Comparison of ENCODE assay signal across 24 cellular contexts in the genomic region with DNA sequence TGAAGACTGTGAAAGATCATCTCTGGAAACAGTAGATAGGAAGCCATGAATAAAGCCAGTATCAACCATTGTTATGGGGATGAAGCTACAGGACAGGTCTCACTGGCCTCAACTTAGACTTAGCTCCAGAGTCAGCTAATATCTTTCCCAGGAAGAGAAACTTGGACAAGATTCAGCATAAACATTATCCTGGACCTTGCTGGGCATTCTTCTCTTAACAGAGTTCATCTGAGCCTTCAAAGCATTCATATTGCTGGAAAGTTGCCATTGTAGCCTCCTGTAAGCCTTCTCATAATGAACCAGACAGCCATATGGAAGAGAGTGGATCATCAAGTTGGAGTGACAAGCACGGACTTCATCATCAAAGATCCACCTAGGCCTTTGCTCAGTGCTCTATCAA.
A peak's percentile ranks its signal among the peaks of the same experiment; 100 is the strongest.
DNase-seq lines count a peak whose midpoint lies in the region; ATAC-seq, FAIRE-seq and TF ChIP-seq lines count a peak whose summit lies in the region.
"Had no signal": no experiment of that assay in that cellular context is flagged by ENCODE, and none has a peak within 500 bp of the region (broad histone marks: within the 10 kb centered on the region; RNA-seq: fewer than 3 reads in every experiment).

No MANE protein-coding gene starts in this region.

- no peak for ATAC-seq in A549
- ATAC-seq in IMR-90 (ENCODE audit: low read depth) = no peak
- ATAC-seq: natural killer cell treated with Interleukin-12 subunit alpha and Interleukin-12 subunit beta and Interleukin-15 and Interleukin-18, amount 100 ng/mL, for 72 hours had no signal

- H2AK5ac ChIP-seq in IMR-90 (ENCODE audit: low read depth, low read length) = peak overlapping the region; percentile 77

- H3K9ac ChIP-seq in IMR-90 (ENCODE audit: low read depth, low read length) (no peak overlapping the region; the same call in 1 of the 2 replicates), mammary epithelial cell (ENCODE audit: insufficient read depth, low read length) (no peak overlapping the region)

- no peak for FAIRE-seq in A549 (lab: Jason Lieb, UNC)
- FAIRE-seq: GM18507, islet of Langerhans had no signal

- H3K23ac ChIP-seq in IMR-90 (ENCODE audit: low read depth, low read length) = peak overlapping the region; percentile 85

- peak overlapping the region; percentile 92 for H2BK20ac ChIP-seq in IMR-90 (ENCODE audit: low read depth, low read length)

- in situ Hi-C loops in IMR-90 (cut with MboI; ENCODE audit: low sequenced_read_pairs) = no loop called here
- in situ Hi-C loops in mammary epithelial cell (cut with MboI; ENCODE audit: low sequenced_read_pairs in 2 of 2) = no loop called here
- in situ Hi-C loops in transverse colon (cut with MboI; ENCODE audit: low pct_ligation_motif_present in 1 of 4, low pct_unique_long_range_greater_than_20kb in 1 of 4, low sequenced_read_pairs in 3 of 4) = no loop called here

- POLR2A ChIA-PET in A549 (lab: Yijun Ruan, JAX) = no interaction called here
- POLR2A ChIA-PET in IMR-90 (lab: Charles Lee; ENCODE audit: unreplicated experiment) = interaction anchor here (0.8 kb wide), 1 partner anchor 393 kb away, joined by 3 read pairs; no protein-coding TSS in a partner anchor

- H2AFZ ChIP-seq in IMR-90 (replicated peaks; ENCODE audit: low read length, poor library complexity) (no peak overlapping the region), mammary epithelial cell (ENCODE audit: low read depth, low read length) (no peak overlapping the region)

- no peaks in the 10 kb centered on the region; the same call in 2 of the 3 replicates for H3K9me3 ChIP-seq in A549
- no peaks in the 10 kb centered on the region for H3K9me3 ChIP-seq in IMR-90 (ENCODE audit: control insufficient read depth, insufficient read depth, low read length)
- no peaks in the 10 kb centered on the region for H3K9me3 ChIP-seq in mammary epithelial cell (replicated peaks; ENCODE audit: insufficient read depth, low read length)
- H3K9me3 ChIP-seq in transverse colon = no peaks in the 10 kb centered on the region
- H3K9me3 ChIP-seq in tibial artery = no peaks in the 10 kb centered on the region
- H3K9me3 ChIP-seq: ascending aorta, tibial nerve had no signal

- peak overlapping the region; percentile 92 for H4K91ac ChIP-seq in IMR-90 (ENCODE audit: insufficient read depth, low read depth, low read length)

- H3K4me2 ChIP-seq in A549 = no peak overlapping the region
- H3K4me2 ChIP-seq in IMR-90 (ENCODE audit: low read depth, low read length) = no peak overlapping the region; the same call in 1 of the 2 replicates
- H3K4me2 ChIP-seq in mammary epithelial cell (ENCODE audit: insufficient read depth, low read depth, low read length) = no peak overlapping the region

- H2BK15ac ChIP-seq in IMR-90 (ENCODE audit: low read depth, low read length) = peak overlapping the region; percentile 99

- H4K5ac ChIP-seq in IMR-90 (ENCODE audit: low read depth, low read length) = peak overlapping the region; percentile 100

- CTCF ChIA-PET in A549 (lab: Yijun Ruan, JAX) = interaction anchor here (0.7 to 1.3 kb wide), 3 partner anchors 22 to 386 kb away, joined by 3 to 7 read pairs (median 3); no protein-coding TSS in a partner anchor
- CTCF ChIA-PET in IMR-90 (lab: Yijun Ruan, JAX) = no interaction called here
- CTCF ChIA-PET in mammary epithelial cell (lab: Charles Lee; ENCODE audit: low non-redundant PET) = no interaction called here

- BruUV-seq in IMR-90 (replicated peaks; lab: Mats Ljungman, UMichigan) = no TSS peak
- BruUV-seq in mammary epithelial cell (replicated peaks; lab: Mats Ljungman, UMichigan) = no TSS peak

- H2BK120ac ChIP-seq in IMR-90 (ENCODE audit: low read depth, low read length) = peak overlapping the region; percentile 94

- H3K27me3 ChIP-seq in IMR-90 (ENCODE audit: control insufficient read depth, insufficient read depth, low read length) (no peaks in the 10 kb centered on the region), mammary epithelial cell (ENCODE audit: insufficient read depth, low read length) (no peaks in the 10 kb centered on the region), transverse colon (no peaks in the 10 kb centered on the region), tibial artery (no peaks in the 10 kb centered on the region)
- H3K27me3 ChIP-seq: ascending aorta, tibial nerve had no signal

- peaks cover 33% of the 10 kb centered on the region for H3K9me1 ChIP-seq in IMR-90 (ENCODE audit: insufficient read depth, low read length)

- H3K4ac ChIP-seq in IMR-90 (ENCODE audit: low read depth, low read length) = peak overlapping the region; percentile 98

- dilution Hi-C loops in IMR-90 (cut with HindIII; ENCODE audit: low sequenced_read_pairs, unreplicated experiment) = no loop called here
- dilution Hi-C loops in mammary epithelial cell (cut with HindIII; ENCODE audit: low sequenced_read_pairs) = no loop called here

- peak overlapping the region; percentile 43 for H3K56ac ChIP-seq in IMR-90 (ENCODE audit: extremely low read depth, insufficient read depth, low read length)

- 100% methylated on average over 1 of the region's 1 CpG for WGBS in A549 (ENCODE audit: missing lambda C conversion rate)
- WGBS in IMR-90 (ENCODE audit: extremely low coverage in 2 of 2, insufficient read length in 1 of 2), 2 experiments = no CpG with 5 or more reads among the region's 1 CpG
- WGBS in mammary epithelial cell (ENCODE audit: low coverage, missing lambda C conversion rate) = 100% methylated on average over 1 of the region's 1 CpG
- 86% methylated on average over 1 of the region's 1 CpG; no CpG with 5 or more reads in 1 of the 2 donors for WGBS in transverse colon (ENCODE audit: low coverage in 1 of 2), 2 donors

- TF ChIP-seq CTCF in A549 (IDR thresholded peaks at IDR 0.05) = no peak
- no peak for TF ChIP-seq CTCF in IMR-90 (conservative IDR thresholded peaks at IDR 0.05; ENCODE audit: low read depth, low read length)
- TF ChIP-seq CTCF in mammary epithelial cell (conservative IDR thresholded peaks at IDR 0.05 in 1 of 2, IDR thresholded peaks at IDR 0.05 in 1 of 2; ENCODE audit: extremely low read depth in 1 of 2, insufficient read depth in 1 of 2, low read depth in 1 of 2, low read length in 2 of 2) = no peak
- no peak for TF ChIP-seq CTCF in transverse colon (IDR thresholded peaks at IDR 0.05)
- TF ChIP-seq CTCF in tibial artery (IDR thresholded peaks at IDR 0.05) = no peak

- H3K27ac ChIP-seq in A549 (peak overlapping the region; percentile 81 to 83), IMR-90 (ENCODE audit: insufficient read depth, low read length) (peak overlapping the region; percentile 92), mammary epithelial cell (ENCODE audit: insufficient read depth, low read depth, low read length) (peak overlapping the region; percentile 90), transverse colon (no peak overlapping the region), tibial artery (peak overlapping the region in 1 of 2 donors; percentile 1)
- H3K27ac ChIP-seq: ascending aorta, VCaP had no signal

- H3K36me3 ChIP-seq in IMR-90 (ENCODE audit: control insufficient read depth, insufficient read depth, low read length) (no peaks in the 10 kb centered on the region), mammary epithelial cell (ENCODE audit: insufficient read depth, low read length) (no peaks in the 10 kb centered on the region), transverse colon (no peaks in the 10 kb centered on the region), tibial artery (no peaks in the 10 kb centered on the region)
- H3K36me3 ChIP-seq: ascending aorta, tibial nerve had no signal

- no peak overlapping the region for H2AK9ac ChIP-seq in IMR-90 (replicated peaks; ENCODE audit: low read depth, low read length, poor library complexity)

- peak overlapping the region; percentile 91 for H3K14ac ChIP-seq in IMR-90 (replicated peaks; ENCODE audit: low read depth, low read length)

- no peak for DNase-seq in A549 (ENCODE audit: low read depth in 1 of 2, low spot score in 1 of 2)
- DNase-seq in IMR-90 = peak; percentile 65
- DNase-seq in mammary epithelial cell = no peak
- peak; percentile 51 for DNase-seq in iris pigment epithelial cell (ENCODE audit: low read depth)
- no peak for DNase-seq in occipital lobe (lab: John Stamatoyannopoulos, UW)
- DNase-seq in NCI-H1930 (lab: John Stamatoyannopoulos, UW) = no peak
- DNase-seq in transverse colon = no peak
- DNase-seq in tibial artery = no peak
- DNase-seq: activated CD4-positive, alpha-beta T cell treated with anti-CD3 and anti-CD28 coated beads, Interleukin-2, amount 50 U/mL, for 48 hours; activated naive CD4-positive, alpha-beta T cell treated with anti-CD3 and anti-CD28 coated beads, Interleukin-2, amount 10 ng/mL, durations not matched to agents 7 days and 5 days; activated T-cell treated with anti-CD3 and anti-CD28 coated beads for 4 hours; CD4-positive, alpha-beta memory T cell; DMS79 treated with DMSO at 0.1 percent for 48 hours; H7; NCI-H2081; NCI-H524 treated with DMSO at 0.1 percent for 48 hours; Right ventricle myocardium superior; stimulated activated naive CD4-positive, alpha-beta T cell treated with Interleukin-2 at 50 U/mL for 16 hours had no signal

- H3K79me2 ChIP-seq in mammary epithelial cell (ENCODE audit: insufficient read depth, low read length) = peaks cover 23% of the 10 kb centered on the region

- peak overlapping the region; percentile 79 to 82 for H4K8ac ChIP-seq in IMR-90 (ENCODE audit: low read depth in 2 of 2, low read length in 2 of 2)

- H3K18ac ChIP-seq in IMR-90 (ENCODE audit: low read depth, low read length) = peak overlapping the region; percentile 100

- H3K79me1 ChIP-seq in IMR-90 (ENCODE audit: low read depth in 1 of 2, low read length in 2 of 2) = peaks cover 14 to 37% of the 10 kb centered on the region in 2 experiments; a peak in 3 of 4 replicates

- TF ChIP-seq POLR2A in A549 (IDR thresholded peaks at IDR 0.05; ENCODE audit: low read length) = no peak
- TF ChIP-seq POLR2A in IMR-90 (IDR thresholded peaks at IDR 0.05; ENCODE audit: low read depth, low read length) = no peak
- TF ChIP-seq POLR2A in transverse colon (IDR thresholded peaks at IDR 0.05) = no peak

- no peak for TF ChIP-seq EP300 in A549 (IDR thresholded peaks at IDR 0.05)
- TF ChIP-seq EP300 in transverse colon (IDR thresholded peaks at IDR 0.05; ENCODE audit: low read depth) = no peak

- H4K20me1 ChIP-seq in IMR-90 (ENCODE audit: insufficient read depth, low read length) = no peaks in the 10 kb centered on the region
- H4K20me1 ChIP-seq in mammary epithelial cell (ENCODE audit: insufficient read depth, low read length) = no peaks in the 10 kb centered on the region

- no peak for TF ChIP-seq RAD21 in A549 (conservative IDR thresholded peaks at IDR 0.05 in 1 of 2, IDR thresholded peaks at IDR 0.05 in 1 of 2)
- TF ChIP-seq RAD21 in IMR-90 (IDR thresholded peaks at IDR 0.05; ENCODE audit: low read length) = no peak

- peak overlapping the region; percentile 100 for H2BK5ac ChIP-seq in IMR-90 (ENCODE audit: low read depth, low read length, poor library complexity, severe bottlenecking)

- H3K4me3 ChIP-seq in A549 (no peak overlapping the region), IMR-90 (ENCODE audit: insufficient read depth, low read depth, low read length) (no peak overlapping the region), mammary epithelial cell (replicated peaks in 1 of 3; ENCODE audit: insufficient read depth in 1 of 3, low read depth in 2 of 3, low read length in 3 of 3) (no peak overlapping the region), transverse colon (no peak overlapping the region), tibial artery (no peak overlapping the region)
- H3K4me3 ChIP-seq: ascending aorta, tibial nerve had no signal

- H3K4me1 ChIP-seq in A549 (peaks cover 63% of the 10 kb centered on the region), IMR-90 (ENCODE audit: control insufficient read depth, insufficient read depth, low read length) (peaks cover 43% of the 10 kb centered on the region), mammary epithelial cell (ENCODE audit: insufficient read depth, low read length) (peaks cover 86% of the 10 kb centered on the region), transverse colon (peaks cover 0 to 2% (median 0%) of the 10 kb centered on the region in 4 donors), tibial artery (peaks cover 0 to 34% (median 4%) of the 10 kb centered on the region in 4 donors)
- H3K4me1 ChIP-seq: ascending aorta had no signal

- intact Hi-C loops in IMR-90 (cut with micrococcal nuclease) (no loop called here), mammary epithelial cell (cut with micrococcal nuclease) (no loop called here), transverse colon (cut with DNase I; ENCODE audit: low total_unique reads) (no loop called here), tibial artery (cut with DNase I; ENCODE audit: low total_unique reads) (no loop called here)

Comparison
In these comparisons a context has a peak if more than half of its experiments do, and no peak if none do; other contexts are left out.
1. DNase-seq: peak in IMR-90 (single experiment) and iris pigment epithelial cell (single experiment); none in A549 (0 of 2), mammary epithelial cell (single experiment), occipital lobe (single experiment), NCI-H1930 (0 of 2), transverse colon (single experiment) and tibial artery (0 of 2).
2. H3K27ac ChIP-seq: peak in A549 (2 of 2), IMR-90 (single experiment) and mammary epithelial cell (single experiment); none in transverse colon (0 of 4).